ENCODE assay signal across 16 cellular contexts in the genomic region with DNA sequence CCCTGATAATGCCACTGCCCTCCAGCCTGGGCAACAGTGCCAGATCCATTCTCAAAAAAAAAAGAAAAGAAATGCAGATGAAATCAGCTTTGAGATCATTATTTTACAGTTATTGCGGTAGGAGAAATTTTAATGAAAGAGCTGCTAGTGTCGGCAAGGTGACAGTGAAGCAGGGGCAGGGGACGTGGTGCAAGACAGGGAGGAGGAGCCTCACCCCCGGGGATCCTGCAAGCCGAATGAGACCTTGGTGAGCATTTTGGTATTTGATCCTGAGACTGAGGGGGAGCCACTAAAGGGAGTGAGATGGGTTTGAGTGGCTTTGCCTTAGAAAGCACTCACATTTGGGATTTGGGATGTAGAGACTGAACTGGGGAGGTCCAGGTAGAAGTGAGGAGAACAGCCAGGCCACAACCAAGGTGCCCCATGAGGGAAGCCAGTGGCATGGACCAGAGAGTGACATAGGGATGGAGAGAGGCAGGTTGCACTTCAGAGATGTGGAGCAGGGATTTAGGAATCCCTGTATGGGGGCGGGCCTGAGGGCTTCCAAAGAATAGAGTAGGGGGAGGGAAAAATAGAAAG.
"Had no signal": no experiment of that assay in that cellular context is flagged by ENCODE, and none has a peak within 500 bp of the region (broad histone marks: within the 10 kb centered on the region; RNA-seq: fewer than 3 reads in every experiment).

No MANE protein-coding gene starts in this region.

- ATAC-seq: body of pancreas, left lung had no signal

- H3K9me3 Mint-ChIP-seq: activated B cell treated with CpG ODN at 0.5 μM for 24 hours had no signal

- H3K27me3 Mint-ChIP-seq: activated B cell treated with CpG ODN at 0.5 μM for 24 hours had no signal

- DNase-seq: activated B cell treated with CpG ODN at 0.5 μM for 24 hours; activated CD4-positive, alpha-beta T cell treated with anti-CD3 and anti-CD28 coated beads for 48 hours; activated effector memory CD4-positive, alpha-beta T cell treated with Interleukin-2 at 50 U/mL for 16 hours; activated naive CD4-positive, alpha-beta T cell treated with anti-CD3 and anti-CD28 coated beads, Interleukin-2, amount 50 U/mL, for 16 hours; body of pancreas; foreskin melanocyte; glutamatergic neuron; hippocampal formation; left lung; midbrain; nephron progenitor cell; occipital lobe; Right ventricle myocardium superior; stimulated activated CD4-positive, alpha-beta T cell treated with anti-CD3 and anti-CD28 coated beads, Interleukin-15, amount 100 ng/mL, for 24 hours; stimulated activated CD4-positive, alpha-beta T cell treated with anti-CD3 and anti-CD28 coated beads, Interleukin-4, amount 100 ng/mL, for 1 hour; SW 1271 had no signal

- H3K4me1 Mint-ChIP-seq: activated B cell treated with CpG ODN at 0.5 μM for 24 hours, nephron progenitor cell had no signal

- H3K4me3 Mint-ChIP-seq: activated B cell treated with CpG ODN at 0.5 μM for 24 hours, nephron progenitor cell had no signal

- H3K27ac Mint-ChIP-seq: activated B cell treated with CpG ODN at 0.5 μM for 24 hours, nephron progenitor cell had no signal
